35 cellular contexts compared by ENCODE assay signal in the genomic region with DNA sequence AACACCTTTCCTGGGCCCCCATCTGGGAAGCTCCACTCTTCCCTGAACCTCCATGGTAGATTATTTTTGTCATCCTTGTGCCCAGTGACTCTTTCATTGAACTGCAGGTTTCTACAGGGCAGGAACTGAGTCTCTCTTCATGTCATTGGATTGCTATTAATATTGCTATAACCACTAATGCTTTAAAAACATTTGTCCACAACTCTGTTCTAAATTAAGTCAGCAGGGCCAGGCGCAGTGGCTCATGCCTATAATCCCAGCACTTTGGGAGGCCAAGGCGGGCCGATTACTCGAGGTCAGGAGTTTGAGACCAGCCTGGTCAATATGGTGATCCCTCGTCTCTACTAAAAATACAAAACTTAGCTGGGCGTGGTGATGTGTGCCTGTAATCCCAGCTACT. TPM values are rescaled to one million over a fixed set of nuclear protein-coding genes. Genes with fewer than 3 reads are reported as not detected.
"Had no signal": no experiment of that assay in that cellular context is flagged by ENCODE, and none has a peak within 500 bp of the region (broad histone marks: within the 10 kb centered on the region; RNA-seq: fewer than 3 reads in every experiment).

No MANE protein-coding gene starts in this region.

- H3K9me3 ChIP-seq: adrenal gland, body of pancreas, breast epithelium had no signal

- ATAC-seq: activated CD8-positive, alpha-beta T cell treated with anti-CD3 and anti-CD28 coated beads for 36 hours; activated naive CD4-positive, alpha-beta T cell treated with anti-CD3 and anti-CD28 coated beads, Interleukin-2, amount 50 U/mL, for 72 hours; activated T-cell treated with anti-CD3 and anti-CD28 coated beads, Interleukin-2, amount 50 U/mL, for 4 hours; activated T-cell treated with anti-CD3 and anti-CD28 coated beads, Interleukin-2, amount 50 U/mL, for 72 hours; activated T-helper 17 cell treated with anti-CD3 and anti-CD28 coated beads, Interleukin-2, amount 50 U/mL, for 72 hours; body of pancreas had no signal

- H3K27ac ChIP-seq: adrenal gland, body of pancreas, brain microvascular endothelial cell, breast epithelium, VCaP had no signal

- H3K27me3 ChIP-seq: adrenal gland, body of pancreas, breast epithelium had no signal

- H3K36me3 ChIP-seq: adrenal gland, brain microvascular endothelial cell, breast epithelium had no signal

- DNase-seq: activated B cell treated with CpG ODN at 0.5 μM for 24 hours; activated CD4-positive, alpha-beta memory T cell treated with anti-CD3 and anti-CD28 coated beads for 36 hours; activated CD4-positive, alpha-beta T cell treated with anti-CD3 and anti-CD28 coated beads for 4 hours; activated CD4-positive, alpha-beta T cell treated with anti-CD3 and anti-CD28 coated beads, Interleukin-2, amount 10 ng/mL, durations not matched to agents 24 days and 14 days; activated CD4-positive, alpha-beta T cell treated with anti-CD3 and anti-CD28 coated beads, Interleukin-2, amount 50 U/mL, for 1 hour; activated CD4-positive, alpha-beta T cell treated with anti-CD3 and anti-CD28 coated beads, Interleukin-2, amount 50 U/mL, for 4 hours; activated CD4-positive, CD25-positive, alpha-beta regulatory T cell treated with anti-CD3 and anti-CD28 coated beads, Interleukin-2, amount 50 U/mL, for 72 hours; activated CD8-positive, alpha-beta memory T cell treated with anti-CD3 and anti-CD28 coated beads, Interleukin-2, amount 50 U/mL, for 4 hours; activated CD8-positive, alpha-beta T cell treated with anti-CD3 and anti-CD28 coated beads for 36 hours; activated effector memory CD4-positive, alpha-beta T cell treated with anti-CD3 and anti-CD28 coated beads, Interleukin-2, amount 50 U/mL, for 16 hours; activated gamma-delta T cell treated with Interleukin-2 at 50 U/mL for 16 hours; activated naive CD4-positive, alpha-beta T cell; activated naive CD4-positive, alpha-beta T cell treated with anti-CD3 and anti-CD28 coated beads for 36 hours; activated naive CD4-positive, alpha-beta T cell treated with anti-CD3 and anti-CD28 coated beads, Interleukin-2, amount 50 U/mL, for 16 hours; activated naive CD8-positive, alpha-beta T cell treated with anti-CD3 and anti-CD28 coated beads for 36 hours; activated T-cell treated with anti-CD3 and anti-CD28 coated beads for 4 hours; activated T-cell treated with anti-CD3 and anti-CD28 coated beads, Interleukin-2, amount 50 U/mL, for 1 hour; activated T-cell treated with anti-CD3 and anti-CD28 coated beads, Interleukin-2, amount 50 U/mL, for 4 hours; activated T-cell treated with anti-CD3 and anti-CD28 coated beads, Interleukin-2, amount 50 U/mL, for 72 hours; adrenal gland; amniotic stem cell; aorta; body of pancreas; brain microvascular endothelial cell; central memory CD4-positive, alpha-beta T cell; T-helper 1 cell; T-helper 2 cell; T-helper 9 cell had no signal

- H3K4me1 ChIP-seq: adrenal gland, body of pancreas, breast epithelium had no signal

- H3K4me3 ChIP-seq: adrenal gland, body of pancreas, breast epithelium had no signal

RNA-seq across cellular contexts. Expression of gene DLX4, which starts 51.2 kb away (rescaled TPM):
- total RNA-seq: activated T-helper 1 cell treated with anti-CD3 and anti-CD28 coated beads, Interleukin-12 subunit alpha, Interleukin-12 subunit beta, Interleukin-2, Interleukin-4 antibody, amounts not matched to agents 30 ng/mL and 10 ng/mL and 1 ng/mL, durations not matched to agents 14 hours and 24 hours and 36 hours; astrocyte; body of pancreas; cerebellum had no signal
